Comparison of ENCODE assay signal across 15 cellular contexts in genomic region chr12:79187032-79187431, GRCh38.
DNase-seq lines count a peak whose midpoint lies in the region; ATAC-seq and TF ChIP-seq lines count a peak whose summit lies in the region.
"Had no signal": no experiment of that assay in that cellular context is flagged by ENCODE, and none has a peak within 500 bp of the region (broad histone marks: within the 10 kb centered on the region; RNA-seq: fewer than 3 reads in every experiment).

No MANE protein-coding gene starts in this region.

- no peaks in the 10 kb centered on the region for H3K9me3 Mint-ChIP-seq in brain
- H3K9me3 Mint-ChIP-seq: CD4-positive, alpha-beta T cell had no signal

- intact Hi-C loops in Right ventricle myocardium superior (cut with DNase I) (no loop called here), cardiac septum (cut with DNase I) (no loop called here)

- no peak for TF ChIP-seq CTCF in brain (conservative IDR thresholded peaks at IDR 0.05)

- no peaks in the 10 kb centered on the region for H3K36me3 Mint-ChIP-seq in brain

- peak overlapping the region in 2 of 5 experiments; percentile 31 to 53 for H3K4me3 Mint-ChIP-seq in brain
- H3K4me3 Mint-ChIP-seq: CD4-positive, alpha-beta T cell had no signal

- peaks cover 48% of the 10 kb centered on the region for H3K4me1 Mint-ChIP-seq in brain

- peak overlapping the region in 4 of 5 experiments; percentile 28 to 88 (median 69) for H3K27ac Mint-ChIP-seq in brain
- H3K27ac Mint-ChIP-seq: CD4-positive, alpha-beta T cell had no signal

- no peak for DNase-seq in Right ventricle myocardium superior
- DNase-seq in cardiac septum (ENCODE audit: low spot score), result no peak
- peak; percentile 45 for DNase-seq in NCI-H2171 (lab: John Stamatoyannopoulos, UW)
- DNase-seq in putamen (ENCODE audit: low spot score), result no peak
- DNase-seq in NK-92 (lab: John Stamatoyannopoulos, UW; ENCODE audit: unreplicated experiment), result no peak
- DNase-seq in NCI-H82 treated with DMSO at 0.1 percent for 48 hours (lab: John Stamatoyannopoulos, UW; ENCODE audit: unreplicated experiment), result no peak
- DNase-seq: activated naive CD4-positive, alpha-beta T cell treated with anti-CD3 and anti-CD28 coated beads, Interleukin-2, amount 50 U/mL, for 16 hours; CD4-positive, alpha-beta T cell; cortex of kidney; foreskin keratinocyte; Kasumi-1; SW 1271; uterus had no signal

- H3K27me3 Mint-ChIP-seq in brain, result no peaks in the 10 kb centered on the region
- H3K27me3 Mint-ChIP-seq: CD4-positive, alpha-beta T cell had no signal

- peak; percentile 88 for ATAC-seq in Right ventricle myocardium superior (ENCODE audit: poor library complexity)
- no peak for ATAC-seq in HG02642 (IDR thresholded peaks at IDR 0.05; ENCODE audit: poor library complexity, unreplicated experiment)
- ATAC-seq: foreskin keratinocyte had no signal
